19 cellular contexts compared by ENCODE assay signal in the genomic region with DNA sequence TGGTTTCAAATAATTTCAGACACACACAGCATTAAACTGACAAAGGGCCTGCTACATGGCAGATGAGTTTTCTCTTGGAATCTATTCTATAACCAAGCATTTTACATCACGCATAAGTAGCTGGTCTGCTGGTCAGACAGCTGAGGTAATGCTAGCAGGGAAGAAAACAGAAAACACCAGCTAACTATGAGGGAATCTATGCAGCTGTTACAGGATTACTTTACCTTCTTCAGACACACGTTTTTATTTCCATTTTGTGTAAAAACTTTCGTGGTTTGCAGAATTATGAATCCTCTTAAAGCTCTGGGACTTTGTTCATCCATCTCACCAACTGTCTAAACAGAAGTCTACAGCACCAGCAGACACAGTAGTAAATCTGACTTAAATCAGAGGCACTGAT. TPM values are rescaled to one million over a fixed set of nuclear protein-coding genes. Genes with fewer than 3 reads are reported as not detected.
A peak's percentile ranks its signal among the peaks of the same experiment; 100 is the strongest.
DNase-seq lines count a peak whose midpoint lies in the region; TF ChIP-seq lines count a peak whose summit lies in the region.
"Had no signal": no experiment of that assay in that cellular context is flagged by ENCODE, and none has a peak within 500 bp of the region (broad histone marks: within the 10 kb centered on the region; RNA-seq: fewer than 3 reads in every experiment).

No MANE protein-coding gene starts in this region.

- no peak for TF ChIP-seq POLR2A in ovary (IDR thresholded peaks at IDR 0.05)

- 27 to 30% (median 28%) methylated on average over 3 of the region's 3 CpGs for WGBS in ovary, 3 donors

- H3K27ac ChIP-seq in caudate nucleus (ENCODE audit: low read depth, low read length) (peak overlapping the region; percentile 36), ovary (no peak overlapping the region)
- H3K27ac ChIP-seq: 22Rv1, BLaER1, C4-2B, GM23248 had no signal

- H3K4me1 ChIP-seq in ovary (ENCODE audit: insufficient read depth): no peaks in the 10 kb centered on the region
- H3K4me1 ChIP-seq: BLaER1 had no signal

- H3K4me3 ChIP-seq in skeletal muscle cell (ENCODE audit: low read depth, low read length) (no peak overlapping the region), ovary (no peak overlapping the region)
- H3K4me3 ChIP-seq: BLaER1, GM23248 had no signal

- TF ChIP-seq EP300 in ovary (IDR thresholded peaks at IDR 0.05): no peak

- intact Hi-C loops in ovary (cut with DNase I): no loop called here

- DNase-seq in NCI-H82 (lab: John Stamatoyannopoulos, UW) (peak; percentile 15), NCI-H82 treated with DMSO at 0.1 percent for 48 hours (lab: John Stamatoyannopoulos, UW; ENCODE audit: unreplicated experiment) (no peak), caudate nucleus (lab: John Stamatoyannopoulos, UW) (no peak), skeletal muscle cell (ENCODE audit: low read depth) (peak; percentile 19), NCI-H128 (lab: John Stamatoyannopoulos, UW; ENCODE audit: unreplicated experiment) (no peak), anterior cingulate cortex (lab: John Stamatoyannopoulos, UW) (no peak), MV-4-11 (lab: John Stamatoyannopoulos, UW) (no peak), ovary (no peak)
- DNase-seq: CD4-positive, CD25-positive, alpha-beta regulatory T cell; CD8-positive, alpha-beta memory T cell; DMS53; DMS79 treated with DMSO at 0.1 percent for 48 hours; GF-D8; GM23248; H7; HCEC 1CT had no signal

- no peaks in the 10 kb centered on the region for H3K36me3 ChIP-seq in ovary
- H3K36me3 ChIP-seq: BLaER1 had no signal

- H3K27me3 ChIP-seq in ovary: no peaks in the 10 kb centered on the region
- H3K27me3 ChIP-seq: BLaER1 had no signal

- no peaks in the 10 kb centered on the region for H3K9me3 ChIP-seq in ovary
- H3K9me3 ChIP-seq: BLaER1 had no signal

- no peak for TF ChIP-seq CTCF in ovary (IDR thresholded peaks at IDR 0.05)

RNA-seq across cellular contexts. Expression of gene MFAP3L, which starts 42.0 kb away (rescaled TPM):
- 1 to 10 TPM in 4 of 7 donors, under 1 TPM in 3; 0.38 to 7.6 (median 2.0) TPM for total RNA-seq in ovary
- polyA plus RNA-seq in ovary: 1 to 10 TPM; 1.0 to 4.0 TPM

Comparison
In these comparisons a context has a peak if more than half of its experiments do, and no peak if none do; other contexts are left out.
1. DNase-seq: peak in NCI-H82 (single experiment) and skeletal muscle cell (single experiment); none in NCI-H82 treated with DMSO at 0.1 percent for 48 hours (single experiment), caudate nucleus (0 of 61), NCI-H128 (single experiment), anterior cingulate cortex (0 of 58), MV-4-11 (single experiment) and ovary (0 of 5).